28 cellular contexts compared by ENCODE assay signal in genomic region chr1:20265243-20265642, GRCh38. TPM values are rescaled to one million over a fixed set of nuclear protein-coding genes. Genes with fewer than 3 reads are reported as not detected.
DNase-seq lines count a peak whose midpoint lies in the region; ATAC-seq and TF ChIP-seq lines count a peak whose summit lies in the region.
"Had no signal": no experiment of that assay in that cellular context is flagged by ENCODE, and none has a peak within 500 bp of the region (broad histone marks: within the 10 kb centered on the region; RNA-seq: fewer than 3 reads in every experiment).

No MANE protein-coding gene starts in this region.

- TF ChIP-seq POLR2A in sigmoid colon (IDR thresholded peaks at IDR 0.05) = no peak

- ATAC-seq in HG03175 (IDR thresholded peaks at IDR 0.05; ENCODE audit: unreplicated experiment) = no peak
- no peak for ATAC-seq in HG03442 (IDR thresholded peaks at IDR 0.05; ENCODE audit: unreplicated experiment)
- ATAC-seq in HG03460 (IDR thresholded peaks at IDR 0.05; ENCODE audit: unreplicated experiment) = no peak
- ATAC-seq: gastroesophageal sphincter had no signal

- no peaks in the 10 kb centered on the region for H3K27me3 ChIP-seq in right atrium auricular region
- no peaks in the 10 kb centered on the region for H3K27me3 ChIP-seq in sigmoid colon
- H3K27me3 ChIP-seq: breast epithelium, gastroesophageal sphincter, MG63, vagina had no signal

- H3K9me3 ChIP-seq in right atrium auricular region (no peaks in the 10 kb centered on the region), sigmoid colon (no peaks in the 10 kb centered on the region)
- H3K9me3 ChIP-seq: breast epithelium, gastroesophageal sphincter, MG63, vagina had no signal

- H3K4me1 ChIP-seq in right atrium auricular region = peaks cover 0 to 13% of the 10 kb centered on the region in 2 donors
- peaks cover 0 to 22% (median 8%) of the 10 kb centered on the region in 4 donors for H3K4me1 ChIP-seq in sigmoid colon
- H3K4me1 ChIP-seq: breast epithelium, gastroesophageal sphincter, vagina had no signal

- H3K36me3 ChIP-seq in right atrium auricular region (no peaks in the 10 kb centered on the region), sigmoid colon (no peaks in the 10 kb centered on the region)
- H3K36me3 ChIP-seq: breast epithelium, gastroesophageal sphincter, MG63, vagina had no signal

- intact Hi-C loops in sigmoid colon (cut with DNase I) = no loop called here

- TF ChIP-seq EP300 in sigmoid colon (IDR thresholded peaks at IDR 0.05) = peak in 2 of 4 donors; percentile 35 to 55

- TF ChIP-seq CTCF in right atrium auricular region (IDR thresholded peaks at IDR 0.05) (no peak), sigmoid colon (IDR thresholded peaks at IDR 0.05) (no peak)

- DNase-seq in HT-29 (ENCODE audit: low spot score) (peak; percentile 29), caudate nucleus (lab: John Stamatoyannopoulos, UW) (peak in 8 of 61 donors; percentile 2 to 20 (median 6)), right atrium auricular region (ENCODE audit: low spot score) (no peak), sigmoid colon (peak; percentile 85), substantia nigra (lab: John Stamatoyannopoulos, UW) (no peak)
- DNase-seq: ACHN; activated naive CD8-positive, alpha-beta T cell treated with anti-CD3 and anti-CD28 coated beads, Interleukin-2, amount 10 ng/mL, durations not matched to agents 7 days and 5 days; dorsolateral prefrontal cortex; HFFc6; kidney glomerular epithelial cell; MG63; NCI-H2171; NCI-H524 treated with DMSO at 0.1 percent for 48 hours; SHP77; stimulated activated CD4-positive, alpha-beta T cell treated with anti-CD3 and anti-CD28 coated beads, Interleukin-12 subunit alpha, Interleukin-12 subunit beta, amount 100 ng/mL, for 4 hours; SW 1271 had no signal

- 12 to 53% methylated on average over 4 of the region's 4 CpGs for WGBS in sigmoid colon, 2 donors

- H3K27ac ChIP-seq in caudate nucleus (ENCODE audit: low read depth, low read length) = peak overlapping the region; percentile 56
- peak overlapping the region; percentile 31 to 83 for H3K27ac ChIP-seq in right atrium auricular region
- peak overlapping the region in 1 of 4 donors; percentile 32 for H3K27ac ChIP-seq in sigmoid colon
- no peak overlapping the region for H3K27ac ChIP-seq in substantia nigra (ENCODE audit: low read depth, low read length, poor library complexity, severe bottlenecking)
- H3K27ac ChIP-seq: C4-2B, epithelial cell of prostate, gastroesophageal sphincter, vagina had no signal

- H3K4me3 ChIP-seq in right atrium auricular region (no peak overlapping the region), sigmoid colon (no peak overlapping the region)
- H3K4me3 ChIP-seq: breast epithelium, dorsolateral prefrontal cortex, gastroesophageal sphincter, MG63, vagina had no signal

RNA-seq across cellular contexts. Expression of gene VWA5B1, which starts 25.4 kb away (rescaled TPM):
- not detected in 2 replicates for total RNA-seq in HT-29 (2014; rRNA removed; shearing (Covaris generic))
- under 1 TPM; 0.22 to 0.43 TPM for total RNA-seq in right atrium auricular region
- total RNA-seq in sigmoid colon = under 1 TPM in 1 of 4 donors, not detected in 3; 0.16 TPM
- under 1 TPM in 1 of 3 donors, not detected in 2; 0.22 TPM for polyA plus RNA-seq in sigmoid colon
- total RNA-seq: activated naive CD8-positive, alpha-beta T cell treated with anti-CD3 and anti-CD28 coated beads, Interleukin-2, amount 10 ng/mL, durations not matched to agents 7 days and 5 days; G401; HFFc6; pulmonary artery endothelial cell; subcutaneous adipose tissue; vagina had no signal
- polyA plus RNA-seq: IgD-negative memory B cell had no signal

Comparison
In these comparisons a context has a peak if more than half of its experiments do, and no peak if none do; other contexts are left out.
1. DNase-seq: peak in HT-29 (single experiment) and sigmoid colon (single experiment); none in right atrium auricular region (single experiment) and substantia nigra (0 of 49).